ENCODE assay signal across 17 cellular contexts in the genomic region with DNA sequence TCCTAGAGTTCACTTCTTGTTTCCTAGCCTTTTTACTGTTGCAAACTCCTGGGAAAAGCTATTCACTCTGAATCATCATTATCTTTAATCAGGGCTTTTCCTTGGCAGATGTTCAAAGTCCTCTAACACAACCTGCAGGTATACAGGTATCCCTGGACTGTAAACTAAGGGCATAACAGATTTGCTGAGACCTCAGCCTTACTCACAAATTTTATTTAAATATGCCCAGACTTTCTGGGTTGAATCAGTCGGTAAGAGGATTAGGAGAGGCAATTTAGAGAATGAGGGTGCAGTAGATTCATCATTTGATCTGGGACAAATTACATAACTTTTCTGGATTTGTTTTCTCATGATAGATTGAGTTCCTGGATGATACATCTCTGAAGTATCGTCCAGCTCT. TPM values are rescaled to one million over a fixed set of nuclear protein-coding genes. Genes with fewer than 3 reads are reported as not detected.
DNase-seq lines count a peak whose midpoint lies in the region; ATAC-seq, FAIRE-seq and TF ChIP-seq lines count a peak whose summit lies in the region.
"Had no signal": no experiment of that assay in that cellular context is flagged by ENCODE, and none has a peak within 500 bp of the region (broad histone marks: within the 10 kb centered on the region; RNA-seq: fewer than 3 reads in every experiment).

No MANE protein-coding gene starts in this region.

- CTCF ChIA-PET in activated CD4-positive, alpha-beta T cell treated with anti-CD3 and anti-CD28 coated beads for 36 hours (lab: Charles Lee): interaction anchor here (0.9 kb wide), 1 partner anchor 9 kb away, joined by 3 read pairs; no protein-coding TSS in a partner anchor
- CTCF ChIA-PET in PC-9 (lab: Charles Lee): interaction anchor here (0.6 kb wide), 2 partner anchors 41 to 159 kb away, joined by 3 to 22 read pairs; no protein-coding TSS in a partner anchor

- no peak for ATAC-seq in activated CD4-positive, alpha-beta T cell treated with anti-CD3 and anti-CD28 coated beads for 36 hours
- ATAC-seq in esophagus mucosa (peak; percentile 53), psoas muscle (no peak)
- ATAC-seq: A549, Panc1 had no signal

- intact Hi-C loops in activated CD4-positive, alpha-beta T cell treated with anti-CD3 and anti-CD28 coated beads for 36 hours (cut with DNase I, micrococcal nuclease): loop anchor here in 1 of 2 experiments (2.0 kb wide), 1 partner anchor 63 kb away; no protein-coding TSS in a partner anchor
- intact Hi-C loops in PC-9 (cut with micrococcal nuclease; ENCODE audit: unreplicated experiment) (no loop called here), psoas muscle (cut with DNase I) (no loop called here), dorsolateral prefrontal cortex (cut with DNase I) (no loop called here)

- DNase-seq in activated CD4-positive, alpha-beta T cell treated with anti-CD3 and anti-CD28 coated beads for 36 hours: no peak
- no peak for DNase-seq in activated CD4-positive, alpha-beta T cell treated with anti-CD3 and anti-CD28 coated beads, Interleukin-2, amount 50 U/mL, for 4 hours
- DNase-seq in PC-9: peak; percentile 20 to 91
- DNase-seq in psoas muscle: no peak
- no peak for DNase-seq in dorsolateral prefrontal cortex
- DNase-seq in CD1c-positive myeloid dendritic cell (ENCODE audit: extremely low spot score): no peak
- DNase-seq in frontal cortex (ENCODE audit: low spot score in 2 of 2): no peak
- DNase-seq: activated gamma-delta T cell treated with Interleukin-2 at 50 U/mL for 16 hours, Caco-2, mesenchymal stem cell, NCI-H1092, NCI-H446, thyroid gland had no signal

- POLR2A ChIA-PET in activated CD4-positive, alpha-beta T cell treated with anti-CD3 and anti-CD28 coated beads for 36 hours (lab: Charles Lee): interaction anchor here (0.6 to 1.0 kb wide), 2 partner anchors 59 to 1767 kb away, joined by 3 to 4 read pairs; no protein-coding TSS in a partner anchor
- POLR2A ChIA-PET in PC-9 (lab: Charles Lee; ENCODE audit: unreplicated experiment): interaction anchor here (0.6 kb wide), 1 partner anchor 30 kb away, joined by 4 read pairs; no protein-coding TSS in a partner anchor

- 24 to 53% (median 30%) methylated on average over 2 of the region's 2 CpGs for WGBS in psoas muscle, 3 donors

- H3K4me1 ChIP-seq in PC-9 (replicated peaks; ENCODE audit: insufficient read depth) (peaks cover 42% of the 10 kb centered on the region), psoas muscle (peaks cover 23% of the 10 kb centered on the region)

- H3K27me3 Mint-ChIP-seq in activated CD4-positive, alpha-beta T cell treated with anti-CD3 and anti-CD28 coated beads for 36 hours: no peaks in the 10 kb centered on the region

- H3K27ac Mint-ChIP-seq in activated CD4-positive, alpha-beta T cell treated with anti-CD3 and anti-CD28 coated beads for 36 hours: peak overlapping the region; percentile 41

- H3K4me2 ChIP-seq in PC-9: peak overlapping the region; percentile 53
- H3K4me2 ChIP-seq: A549 had no signal

- H3K36me3 ChIP-seq in PC-9 (ENCODE audit: low read depth) (no peaks in the 10 kb centered on the region), psoas muscle (ENCODE audit: insufficient read depth in 1 of 2, low read depth in 1 of 2) (no peaks in the 10 kb centered on the region)
- H3K36me3 ChIP-seq: thyroid gland had no signal

- H3K36me3 Mint-ChIP-seq in activated CD4-positive, alpha-beta T cell treated with anti-CD3 and anti-CD28 coated beads for 36 hours (ENCODE audit: low read depth): peaks cover 13% of the 10 kb centered on the region

- no peak overlapping the region for H3K4me3 Mint-ChIP-seq in activated CD4-positive, alpha-beta T cell treated with anti-CD3 and anti-CD28 coated beads for 36 hours

- no peaks in the 10 kb centered on the region for H3K9me3 ChIP-seq in PC-9 (ENCODE audit: insufficient read depth, low read depth)
- no peaks in the 10 kb centered on the region for H3K9me3 ChIP-seq in psoas muscle
- H3K9me3 ChIP-seq: A549, thyroid gland had no signal

- no peaks in the 10 kb centered on the region for H4K20me1 ChIP-seq in PC-9 (ENCODE audit: insufficient read depth)

- H3K79me2 ChIP-seq in PC-9 (ENCODE audit: low read depth): peaks cover 20% of the 10 kb centered on the region

- H3K27me3 ChIP-seq in PC-9 (ENCODE audit: insufficient read depth, low read depth): no peaks in the 10 kb centered on the region
- H3K27me3 ChIP-seq in psoas muscle (ENCODE audit: insufficient read depth in 3 of 3, low read length in 2 of 3): no peaks in the 10 kb centered on the region
- H3K27me3 ChIP-seq in dorsolateral prefrontal cortex: no peaks in the 10 kb centered on the region
- H3K27me3 ChIP-seq: thyroid gland had no signal

- TF ChIP-seq CTCF in PC-9 (conservative IDR thresholded peaks at IDR 0.05) (no peak), psoas muscle (IDR thresholded peaks at IDR 0.05) (no peak), dorsolateral prefrontal cortex (IDR thresholded peaks at IDR 0.05 in 54 of 56, conservative IDR thresholded peaks at IDR 0.05 in 2 of 56; ENCODE audit: low read depth in 1 of 56, partially characterized antibody in 56 of 56) (no peak)

- FAIRE-seq in frontal cortex (lab: Jason Lieb, UNC): no peak
- FAIRE-seq: A549, endothelial cell of umbilical vein had no signal

- H3K9me2 ChIP-seq in PC-9 (ENCODE audit: insufficient read depth): no peaks in the 10 kb centered on the region

- H3K27ac ChIP-seq in PC-9 (peak overlapping the region; percentile 71), psoas muscle (peak overlapping the region; percentile 32), dorsolateral prefrontal cortex (peak overlapping the region in 5 of 59 donors; percentile 4 to 98 (median 17))
- H3K27ac ChIP-seq: A549, thyroid gland had no signal

- no TSS peak for BruUV-seq in PC-9 (replicated peaks; lab: Mats Ljungman, UMichigan)

- H3K9me3 Mint-ChIP-seq in activated CD4-positive, alpha-beta T cell treated with anti-CD3 and anti-CD28 coated beads for 36 hours (ENCODE audit: low read depth): peaks cover 2% of the 10 kb centered on the region

- 0 out of 2 replicates have a peak overlapping the region, but pooled peaks have one; percentile 4 for H3K4me3 ChIP-seq in PC-9
- H3K4me3 ChIP-seq in psoas muscle: no peak overlapping the region
- H3K4me3 ChIP-seq in dorsolateral prefrontal cortex: no peak overlapping the region
- H3K4me3 ChIP-seq: A549, thyroid gland had no signal

- H3K4me1 Mint-ChIP-seq in activated CD4-positive, alpha-beta T cell treated with anti-CD3 and anti-CD28 coated beads for 36 hours: peaks cover 21% of the 10 kb centered on the region

- no peak overlapping the region for H2AFZ ChIP-seq in PC-9

- H3F3A ChIP-seq in PC-9 (ENCODE audit: insufficient read depth, low read depth): peaks cover 29% of the 10 kb centered on the region

RNA-seq across cellular contexts. Expression of gene FOXN2, which starts 2.4 kb away (rescaled TPM):
- total RNA-seq in activated CD4-positive, alpha-beta T cell treated with anti-CD3 and anti-CD28 coated beads for 36 hours: 10 to 100 TPM; 42.3 to 49.5 TPM
- total RNA-seq in PC-9 (2021) (11.6 and 13.4 TPM in 2 replicates), esophagus mucosa (10.8 TPM), psoas muscle (10 to 100 TPM in 3 of 4 donors, 1 to 10 TPM in 1; 9.1 to 20.5 (median 13.5) TPM), dorsolateral prefrontal cortex (10 to 100 TPM; 18.9 to 82.0 (median 34.8) TPM), frontal cortex (48.5 TPM)
- polyA plus RNA-seq in psoas muscle: 1 to 10 TPM; 2.3 to 5.2 (median 4.0) TPM

Comparison
In these comparisons a context has a peak if more than half of its experiments do, and no peak if none do; other contexts are left out.
1. DNase-seq: peak in PC-9 (2 of 2); none in activated CD4-positive, alpha-beta T cell treated with anti-CD3 and anti-CD28 coated beads for 36 hours (single experiment), activated CD4-positive, alpha-beta T cell treated with anti-CD3 and anti-CD28 coated beads, Interleukin-2, amount 50 U/mL, for 4 hours (0 of 2), psoas muscle (0 of 2), dorsolateral prefrontal cortex (0 of 10), CD1c-positive myeloid dendritic cell (single experiment) and frontal cortex (0 of 2).